ENCODE assay signal across 8 cellular contexts in the genomic region with DNA sequence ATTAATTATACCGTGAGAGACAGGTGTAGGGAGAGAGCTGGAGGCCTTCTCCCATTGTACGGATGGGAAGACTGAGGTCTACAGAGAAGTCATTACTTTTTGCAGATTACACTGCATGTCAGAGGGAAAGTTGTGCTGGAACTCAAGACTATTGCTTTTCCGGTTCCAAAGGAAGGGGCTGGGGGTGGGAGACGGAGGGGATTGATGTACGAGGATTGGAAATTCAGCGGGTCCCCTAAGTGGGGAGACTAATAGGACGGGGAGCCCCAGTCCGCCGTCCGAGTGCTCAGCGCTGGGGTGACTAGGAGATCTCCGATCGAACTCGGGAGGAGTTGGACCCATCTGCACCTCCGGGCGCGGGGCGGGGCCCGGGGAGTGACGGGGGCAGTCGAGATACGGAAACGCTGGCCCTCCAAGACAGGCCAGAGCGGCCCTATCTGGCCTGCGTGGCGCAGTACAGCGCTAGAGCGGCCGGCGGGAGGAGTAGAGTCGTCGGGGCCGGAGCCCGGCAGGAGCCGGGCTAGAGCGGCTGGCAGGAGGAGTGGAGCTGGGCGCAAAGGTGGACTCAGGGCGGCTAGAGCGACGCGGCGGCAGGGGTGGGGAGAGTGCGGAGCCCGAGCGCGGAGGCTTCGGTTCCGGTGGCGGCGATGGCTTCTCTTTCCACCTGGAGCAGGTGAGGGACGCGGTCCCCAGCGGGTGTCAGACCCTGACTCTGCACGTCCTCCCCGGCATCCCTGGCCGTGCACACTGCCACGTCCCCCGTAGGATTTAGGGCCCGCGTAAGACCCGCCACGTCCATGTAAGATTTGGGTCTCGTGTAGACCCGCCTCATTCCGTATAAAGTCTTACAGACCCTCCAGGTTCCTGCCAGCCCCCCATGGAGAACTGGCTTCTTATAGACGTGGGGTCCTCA. TPM values are rescaled to one million over a fixed set of nuclear protein-coding genes. Genes with fewer than 3 reads are reported as not detected.
A peak's percentile ranks its signal among the peaks of the same experiment; 100 is the strongest.
DNase-seq lines count a peak whose midpoint lies in the region; ATAC-seq, FAIRE-seq and TF ChIP-seq lines count a peak whose summit lies in the region.

No MANE protein-coding gene starts in this region.

- in situ Hi-C loops in GM13977 (cut with MboI; ENCODE audit: low pct_unique_long_range_greater_than_20kb, low sequenced_read_pairs, unreplicated experiment): no loop called here

- peaks cover 6% of the 10 kb centered on the region for H3K4me1 ChIP-seq in psoas muscle

- H3K27me3 Mint-ChIP-seq in T-helper 1 cell treated with Interleukin-12 subunit alpha and Interleukin-12 subunit beta and Interleukin-4 antibody, amounts not matched to agents 30 μg/mL and 1 μg/mL, for 36 hours (ENCODE audit: low read depth): no peaks in the 10 kb centered on the region

- peak overlapping the region; percentile 94 for H3K4me3 Mint-ChIP-seq in T-helper 1 cell treated with Interleukin-12 subunit alpha and Interleukin-12 subunit beta and Interleukin-4 antibody, amounts not matched to agents 30 μg/mL and 1 μg/mL, for 36 hours

- H3K27me3 ChIP-seq in psoas muscle (ENCODE audit: insufficient read depth in 3 of 3, low read length in 2 of 3): peaks cover 0 to 8% (median 0%) of the 10 kb centered on the region in 3 donors

- H3K36me3 ChIP-seq in psoas muscle (ENCODE audit: insufficient read depth in 1 of 2, low read depth in 1 of 2): peaks cover 0 to 2% of the 10 kb centered on the region in 2 donors

- peak overlapping the region; percentile 90 for H3K27ac Mint-ChIP-seq in T-helper 1 cell treated with Interleukin-12 subunit alpha and Interleukin-12 subunit beta and Interleukin-4 antibody, amounts not matched to agents 30 μg/mL and 1 μg/mL, for 36 hours

- peak overlapping the region; percentile 72 for H3K27ac ChIP-seq in angular gyrus (ENCODE audit: low read depth, low read length)
- peak overlapping the region; percentile 67 for H3K27ac ChIP-seq in psoas muscle

- no peak for TF ChIP-seq CTCF in GM13977 (IDR thresholded peaks at IDR 0.05; ENCODE audit: extremely low read depth, insufficient read depth, missing control alignments)
- TF ChIP-seq CTCF in psoas muscle (IDR thresholded peaks at IDR 0.05): peak; percentile 16

- H3K36me3 Mint-ChIP-seq in T-helper 1 cell treated with Interleukin-12 subunit alpha and Interleukin-12 subunit beta and Interleukin-4 antibody, amounts not matched to agents 30 μg/mL and 1 μg/mL, for 36 hours (ENCODE audit: low read depth): peaks cover 51% of the 10 kb centered on the region

- peaks cover 54% of the 10 kb centered on the region for H3K4me1 Mint-ChIP-seq in T-helper 1 cell treated with Interleukin-12 subunit alpha and Interleukin-12 subunit beta and Interleukin-4 antibody, amounts not matched to agents 30 μg/mL and 1 μg/mL, for 36 hours (ENCODE audit: low read depth)

- H3K9me3 ChIP-seq in psoas muscle: no peaks in the 10 kb centered on the region

- intact Hi-C loops in left ventricle myocardium superior (cut with micrococcal nuclease) (no loop called here), psoas muscle (cut with DNase I) (loop anchor here in 1 of 2 donors (1.0 to 5.0 kb wide), 2 partner anchors 24 to 73 kb away; partner anchors contain the start of genes RABAC1 and RPS19)

- FAIRE-seq in urothelium cell line (lab: Jason Lieb, UNC): peak; percentile 90

- WGBS in psoas muscle, 3 donors: 1% methylated on average over 52 to 66 of the region's 66 CpGs

- ATAC-seq in HG02852 (IDR thresholded peaks at IDR 0.05; ENCODE audit: unreplicated experiment) (peak; percentile 79), left ventricle myocardium superior (peak; percentile 97), psoas muscle (peak; percentile 98 to 99 (median 98))

- peak; percentile 97 for DNase-seq in GM13977 (ENCODE audit: low spot score)
- DNase-seq in NCI-H146 (lab: John Stamatoyannopoulos, UW): peak; percentile 98
- DNase-seq in left ventricle myocardium superior: peak; percentile 97
- DNase-seq in psoas muscle: peak; percentile 95 to 97
- DNase-seq in urothelium cell line (ENCODE audit: low spot score): peak; percentile 97

- H3K9me3 Mint-ChIP-seq in T-helper 1 cell treated with Interleukin-12 subunit alpha and Interleukin-12 subunit beta and Interleukin-4 antibody, amounts not matched to agents 30 μg/mL and 1 μg/mL, for 36 hours: no peaks in the 10 kb centered on the region

- peak overlapping the region; percentile 74 for H3K4me3 ChIP-seq in psoas muscle

RNA-seq across cellular contexts. Expression of gene ARHGEF1, which starts 1.1 kb away (rescaled TPM):
- 26.9 TPM for total RNA-seq in left ventricle myocardium superior
- total RNA-seq in psoas muscle: 10 to 100 TPM; 15.8 to 22.2 (median 21.3) TPM
- 10 to 100 TPM; 20.4 to 28.0 (median 20.7) TPM for polyA plus RNA-seq in psoas muscle

RNA-seq across cellular contexts. Expression of gene CD79A, which starts 7.0 kb away (rescaled TPM):
- total RNA-seq in left ventricle myocardium superior (not detected), psoas muscle (1 to 10 TPM in 2 of 4 donors, under 1 TPM in 2; 0.30 to 1.4 (median 0.91) TPM)
- 1 to 10 TPM in 1 of 3 donors, under 1 TPM in 2; 0.30 to 1.3 (median 0.87) TPM for polyA plus RNA-seq in psoas muscle

RNA-seq across cellular contexts. Expression of gene RPS19, which starts 24.0 kb away (rescaled TPM):
- total RNA-seq in left ventricle myocardium superior (559 TPM), psoas muscle (100 to 1,000 TPM; 593 to 962 (median 730) TPM)
- polyA plus RNA-seq in psoas muscle: 1,000 to 10,000 TPM; 1,218 to 2,236 (median 1,284) TPM

RNA-seq across cellular contexts. Expression of gene DMRTC2, which starts 39.2 kb away (rescaled TPM):
- total RNA-seq in left ventricle myocardium superior (not detected), psoas muscle (not detected)
- not detected for polyA plus RNA-seq in psoas muscle

RNA-seq across cellular contexts. Expression of gene LYPD4, which starts 39.6 kb away (rescaled TPM):
- total RNA-seq in left ventricle myocardium superior: not detected
- not detected for total RNA-seq in psoas muscle
- polyA plus RNA-seq in psoas muscle: not detected

Comparison
In these comparisons a context has a peak if more than half of its experiments do, and no peak if none do; other contexts are left out.
1. Peak in every context shown above with its lines: DNase-seq, ATAC-seq, H3K4me3 ChIP-seq and H3K27ac ChIP-seq.